In genomic region chr17:43578699-43579569, GRCh38 we compare ENCODE assay signal across 8 cellular contexts. TPM values are rescaled to one million over a fixed set of nuclear protein-coding genes. Genes with fewer than 3 reads are reported as not detected.
DNase-seq lines count a peak whose midpoint lies in the region; ATAC-seq and TF ChIP-seq lines count a peak whose summit lies in the region.

No MANE protein-coding gene starts in this region.

- H3K4me1 ChIP-seq in BLaER1 treated with 17β-estradiol and CSF1 and Interleukin-3, amounts not matched to agents 10 nM and 100 nM, result peaks cover 18 to 58% (median 49%) of the 10 kb centered on the region in 10 experiments
- H3K4me1 ChIP-seq in transverse colon, result peaks cover 4 to 32% (median 19%) of the 10 kb centered on the region in 4 donors

- peak; percentile 56 for ATAC-seq in GM21423 (IDR thresholded peaks at IDR 0.05; ENCODE audit: unreplicated experiment)

- TF ChIP-seq CTCF in transverse colon (IDR thresholded peaks at IDR 0.05), result no peak

- H3K36me3 ChIP-seq in BLaER1 treated with 17β-estradiol and CSF1 and Interleukin-3, amounts not matched to agents 10 nM and 100 nM, result no peaks in the 10 kb centered on the region
- H3K36me3 ChIP-seq in transverse colon, result no peaks in the 10 kb centered on the region

- intact Hi-C loops in transverse colon (cut with DNase I; ENCODE audit: low total_unique reads), result loop anchor here (10.0 kb wide), 1 partner anchor 176 kb away; the partner anchor contains the start of gene SOST

- H3K27ac ChIP-seq in BLaER1 treated with 17β-estradiol and CSF1 and Interleukin-3, amounts not matched to agents 10 nM and 100 nM, result peak overlapping the region in 8 of 11 experiments; percentile 29 to 71 (median 43); a peak in 13 of 22 replicates
- H3K27ac ChIP-seq in transverse colon, result no peak overlapping the region

- H3K4me2 ChIP-seq in BLaER1 treated with 17β-estradiol and CSF1 and Interleukin-3, amounts not matched to agents 10 nM and 100 nM, result peak overlapping the region; percentile 66 to 95 (median 89)

- no peaks in the 10 kb centered on the region for H4K20me1 ChIP-seq in BLaER1 treated with 17β-estradiol and CSF1 and Interleukin-3, amounts not matched to agents 10 nM and 100 nM

- TF ChIP-seq POLR2A in transverse colon (IDR thresholded peaks at IDR 0.05), result no peak

- peak overlapping the region in 10 of 11 experiments; percentile 5 to 69 (median 46); a peak in 15 of 22 replicates for H3K9ac ChIP-seq in BLaER1 treated with 17β-estradiol and CSF1 and Interleukin-3, amounts not matched to agents 10 nM and 100 nM

- 0 out of 20 replicates have a peak overlapping the region, but pooled peaks of 1 of the 10 experiments have one; percentile 5 for H3K4me3 ChIP-seq in BLaER1 treated with 17β-estradiol and CSF1 and Interleukin-3, amounts not matched to agents 10 nM and 100 nM
- H3K4me3 ChIP-seq in transverse colon, result no peak overlapping the region

- no peaks in the 10 kb centered on the region for H3K9me3 ChIP-seq in BLaER1 treated with 17β-estradiol and CSF1 and Interleukin-3, amounts not matched to agents 10 nM and 100 nM (replicated peaks in 1 of 11)
- no peaks in the 10 kb centered on the region for H3K9me3 ChIP-seq in transverse colon

- no peak for TF ChIP-seq EP300 in transverse colon (IDR thresholded peaks at IDR 0.05; ENCODE audit: low read depth)

- WGBS in transverse colon (ENCODE audit: low coverage in 1 of 2), 2 donors, result 27 to 80% methylated on average over 1 to 13 of the region's 13 CpGs

- DNase-seq in NCI-H510A (lab: John Stamatoyannopoulos, UW), result peak; percentile 6
- peak; percentile 78 for DNase-seq in activated effector memory CD4-positive, alpha-beta T cell treated with anti-CD3 and anti-CD28 coated beads, Interleukin-2, amount 50 U/mL, for 16 hours
- peak; percentile 94 for DNase-seq in left kidney (ENCODE audit: low read depth, low spot score)
- DNase-seq in transverse colon, result no peak
- no peak for DNase-seq in NOMO-1 treated with dmso at 0.1 percent for 144 hours (lab: John Stamatoyannopoulos, UW; ENCODE audit: unreplicated experiment)
- DNase-seq in HuH-7.5 (ENCODE audit: low spot score), result no peak

- in situ Hi-C loops in transverse colon (cut with MboI; ENCODE audit: low pct_ligation_motif_present in 1 of 4, low pct_unique_long_range_greater_than_20kb in 1 of 4, low sequenced_read_pairs in 3 of 4), result loop anchor here in 2 of 4 donors (5.0 to 10.0 kb wide), 2 partner anchors 93 to 186 kb away; no protein-coding TSS in a partner anchor

- no peaks in the 10 kb centered on the region for H3K27me3 ChIP-seq in BLaER1 treated with 17β-estradiol and CSF1 and Interleukin-3, amounts not matched to agents 10 nM and 100 nM
- no peaks in the 10 kb centered on the region for H3K27me3 ChIP-seq in transverse colon

RNA-seq across cellular contexts. Expression of gene ETV4, which starts 32.8 kb away (rescaled TPM):
- 1 to 10 TPM in 1 of 4 donors, under 1 TPM in 1, not detected in 2; 0.41 to 1.3 TPM for total RNA-seq in transverse colon

Comparison
In these comparisons a context has a peak if more than half of its experiments do, and no peak if none do; other contexts are left out.
1. H3K27ac ChIP-seq: peak in BLaER1 treated with 17β-estradiol and CSF1 and Interleukin-3, amounts not matched to agents 10 nM and 100 nM (8 of 11); none in transverse colon (0 of 4).
2. DNase-seq: peak in NCI-H510A (single experiment), activated effector memory CD4-positive, alpha-beta T cell treated with anti-CD3 and anti-CD28 coated beads, Interleukin-2, amount 50 U/mL, for 16 hours (single experiment) and left kidney (single experiment); none in transverse colon (single experiment), NOMO-1 treated with dmso at 0.1 percent for 144 hours (single experiment) and HuH-7.5 (single experiment).